ENCODE assay signal across 8 cellular contexts in the genomic region with DNA sequence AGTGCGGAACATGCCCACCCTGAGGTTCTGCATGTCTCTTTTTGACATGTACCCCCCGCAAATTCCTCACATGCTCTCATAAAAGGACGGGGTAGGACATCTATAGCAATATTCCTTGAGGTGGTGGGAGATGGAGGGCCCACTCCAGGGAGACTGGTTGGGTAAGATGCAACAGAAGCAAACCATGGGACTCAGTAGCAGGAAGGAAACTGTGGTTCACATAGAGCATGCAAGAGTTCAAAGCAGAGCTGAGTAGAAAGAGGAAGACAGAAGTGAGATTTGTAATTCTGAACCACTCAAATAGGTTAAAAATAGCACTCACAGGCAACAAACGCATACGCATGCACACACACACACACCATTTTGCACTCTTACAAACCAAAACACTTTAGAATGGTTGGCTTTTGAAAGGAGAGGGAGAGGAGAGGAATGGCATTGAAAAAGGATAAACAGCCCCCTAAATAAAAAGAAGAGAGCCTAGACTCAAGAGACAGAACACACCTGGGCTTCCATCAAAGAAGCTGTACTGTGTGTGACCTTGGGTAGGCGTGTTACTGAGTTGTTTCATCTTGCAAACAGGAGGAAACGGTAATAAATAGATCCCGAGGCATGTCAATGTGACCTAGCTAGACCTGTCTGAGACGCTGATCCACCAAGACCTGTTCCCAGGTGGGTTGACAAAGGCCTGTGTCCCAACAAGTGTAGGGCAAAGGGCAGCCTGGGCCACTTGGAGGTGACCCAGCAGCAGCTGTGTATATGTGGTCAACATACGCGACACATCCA.
A peak's percentile ranks its signal among the peaks of the same experiment; 100 is the strongest.
DNase-seq lines count a peak whose midpoint lies in the region; ATAC-seq and TF ChIP-seq lines count a peak whose summit lies in the region.

No MANE protein-coding gene starts in this region.

- ATAC-seq in GM21423 (IDR thresholded peaks at IDR 0.05; ENCODE audit: unreplicated experiment), result peak; percentile 91
- peak; percentile 95 for ATAC-seq in HG03565 (IDR thresholded peaks at IDR 0.05; ENCODE audit: unreplicated experiment)
- peak; percentile 83 for ATAC-seq in activated naive CD8-positive, alpha-beta T cell treated with anti-CD3 and anti-CD28 coated beads, Interleukin-2, amount 10 ng/mL, durations not matched to agents 7 days and 5 days (ENCODE audit: low read depth)

- no peaks in the 10 kb centered on the region for H3K36me3 Mint-ChIP-seq in activated naive CD8-positive, alpha-beta T cell treated with anti-CD3 and anti-CD28 coated beads, Interleukin-2, amount 10 ng/mL, durations not matched to agents 7 days and 5 days

- peaks cover 4% of the 10 kb centered on the region for H3K27me3 Mint-ChIP-seq in activated naive CD8-positive, alpha-beta T cell treated with anti-CD3 and anti-CD28 coated beads, Interleukin-2, amount 10 ng/mL, durations not matched to agents 7 days and 5 days

- in situ Hi-C loops in GM13977 (cut with MboI; ENCODE audit: low pct_unique_long_range_greater_than_20kb, low sequenced_read_pairs, unreplicated experiment), result no loop called here

- peak overlapping the region; percentile 99 for H3K27ac Mint-ChIP-seq in activated naive CD8-positive, alpha-beta T cell treated with anti-CD3 and anti-CD28 coated beads, Interleukin-2, amount 10 ng/mL, durations not matched to agents 7 days and 5 days

- H3K9me3 Mint-ChIP-seq in activated naive CD8-positive, alpha-beta T cell treated with anti-CD3 and anti-CD28 coated beads, Interleukin-2, amount 10 ng/mL, durations not matched to agents 7 days and 5 days, result no peaks in the 10 kb centered on the region

- DNase-seq in GM13977 (ENCODE audit: low spot score), result peak; percentile 86
- peak; percentile 54 for DNase-seq in activated naive CD8-positive, alpha-beta T cell treated with anti-CD3 and anti-CD28 coated beads, Interleukin-2, amount 10 ng/mL, durations not matched to agents 7 days and 5 days
- DNase-seq in retina, result no peak
- no peak for DNase-seq in inferior parietal cortex (ENCODE audit: extremely low spot score)
- DNase-seq in NCI-H2081 treated with DMSO at 0.1 percent for 48 hours (lab: John Stamatoyannopoulos, UW), result no peak
- no peak for DNase-seq in LoVo (ENCODE audit: low spot score)

- peak overlapping the region; percentile 78 for H3K4me3 Mint-ChIP-seq in activated naive CD8-positive, alpha-beta T cell treated with anti-CD3 and anti-CD28 coated beads, Interleukin-2, amount 10 ng/mL, durations not matched to agents 7 days and 5 days

- POLR2A ChIA-PET in activated naive CD8-positive, alpha-beta T cell treated with anti-CD3 and anti-CD28 coated beads, Interleukin-2, amount 10 ng/mL, durations not matched to agents 7 days and 5 days (lab: Charles Lee), result interaction anchor here (1.1 to 1.9 kb wide), 3 partner anchors 27 to 49 kb away, joined by 3 to 8 read pairs (median 3); no protein-coding TSS in a partner anchor

- TF ChIP-seq CTCF in GM13977 (IDR thresholded peaks at IDR 0.05; ENCODE audit: extremely low read depth, insufficient read depth, missing control alignments), result no peak

- peaks cover 65% of the 10 kb centered on the region for H3K4me1 Mint-ChIP-seq in activated naive CD8-positive, alpha-beta T cell treated with anti-CD3 and anti-CD28 coated beads, Interleukin-2, amount 10 ng/mL, durations not matched to agents 7 days and 5 days

Comparison
In these comparisons a context has a peak if more than half of its experiments do, and no peak if none do; other contexts are left out.
1. DNase-seq: peak in GM13977 (single experiment) and activated naive CD8-positive, alpha-beta T cell treated with anti-CD3 and anti-CD28 coated beads, Interleukin-2, amount 10 ng/mL, durations not matched to agents 7 days and 5 days (single experiment); none in retina (single experiment), inferior parietal cortex (single experiment), NCI-H2081 treated with DMSO at 0.1 percent for 48 hours (single experiment) and LoVo (single experiment).
2. Peak in every context shown above with its lines, with median percentiles within 50 percentile points of each other: ATAC-seq.